26 cellular contexts compared by ENCODE assay signal in the genomic region with DNA sequence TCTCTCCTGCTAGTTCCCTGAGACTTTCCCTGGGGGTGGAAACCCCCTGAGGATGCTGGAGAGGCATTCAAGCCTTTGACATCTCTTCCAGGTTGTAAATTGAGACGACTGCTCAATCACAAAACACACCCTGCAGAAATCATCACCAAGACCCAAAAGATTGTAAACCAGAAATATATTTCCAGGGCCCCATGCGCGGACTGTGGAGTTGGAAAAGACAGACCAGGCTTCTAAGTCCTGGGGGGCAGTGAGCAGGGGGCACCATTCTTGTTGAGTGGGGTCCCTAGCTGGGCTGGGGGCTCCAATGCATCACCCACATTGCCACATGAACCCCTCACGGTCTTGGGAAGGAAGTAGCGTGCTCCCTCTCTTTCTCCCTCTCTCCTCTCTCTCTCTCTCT.
DNase-seq lines count a peak whose midpoint lies in the region; ATAC-seq, FAIRE-seq and TF ChIP-seq lines count a peak whose summit lies in the region.
"Had no signal": no experiment of that assay in that cellular context is flagged by ENCODE, and none has a peak within 500 bp of the region (broad histone marks: within the 10 kb centered on the region; RNA-seq: fewer than 3 reads in every experiment).

No MANE protein-coding gene starts in this region.

- H3K23ac ChIP-seq in H1 (ENCODE audit: insufficient read length), result no peak overlapping the region

- TF ChIP-seq CTCF in H1 (IDR thresholded peaks at IDR 0.05; ENCODE audit: control extremely low read depth in 1 of 3, insufficient read depth in 1 of 3, low read depth in 1 of 3, low read length in 3 of 3) (no peak), osteocyte (IDR thresholded peaks at IDR 0.05) (no peak), type B pancreatic cell (conservative IDR thresholded peaks at IDR 0.05) (no peak), tibial nerve (IDR thresholded peaks at IDR 0.05) (no peak)

- H3K14ac ChIP-seq in H1 (ENCODE audit: insufficient read length), result no peak overlapping the region

- H3K4me3 Mint-ChIP-seq in osteocyte (ENCODE audit: unreplicated experiment) (no peak overlapping the region), type B pancreatic cell (no peak overlapping the region)
- H3K4me3 Mint-ChIP-seq: CD4-positive, CD25-positive, alpha-beta regulatory T cell; H9; HFFc6; IgD-negative memory B cell had no signal

- H4K5ac ChIP-seq in H1 (ENCODE audit: insufficient read length, low read depth, low read length), result no peak overlapping the region

- no peak overlapping the region; the same call in 1 of the 2 replicates for H3K18ac ChIP-seq in H1 (ENCODE audit: extremely low read depth, low read length)

- no peaks in the 10 kb centered on the region for H3K79me2 ChIP-seq in H1 (ENCODE audit: control insufficient read depth in 1 of 2, insufficient read depth in 2 of 2, low read length in 2 of 2)

- H3K4me3 ChIP-seq in H1 (ENCODE audit: extremely low read depth in 1 of 4, insufficient read depth in 2 of 4, low read depth in 3 of 4, low read length in 4 of 4) (no peak overlapping the region), tibial nerve (no peak overlapping the region)
- H3K4me3 ChIP-seq: Peyer's patch, SK-N-MC had no signal

- CTCF ChIA-PET in H1 (lab: Charles Lee; ENCODE audit: partially characterized antibody), result interaction anchor here (0.6 to 2.3 kb wide), 5 partner anchors 18 to 724 kb away, joined by 3 to 24 read pairs (median 5); no protein-coding TSS in a partner anchor

- no peak overlapping the region for H3K27ac ChIP-seq in H1 (ENCODE audit: low read depth, low read length)
- no peak overlapping the region for H3K27ac ChIP-seq in tibial nerve
- H3K27ac ChIP-seq: KMS-11, Peyer's patch, SK-N-MC had no signal

- H3K9ac ChIP-seq in H1 (replicated peaks in 1 of 4; ENCODE audit: extremely low read depth in 1 of 4, low read depth in 3 of 4, low read length in 3 of 4), result no peak overlapping the region
- H3K9ac ChIP-seq: KMS-11 had no signal

- H4K8ac ChIP-seq in H1 (ENCODE audit: extremely low read depth, insufficient read depth, low read length), result no peak overlapping the region; the same call in 1 of the 2 replicates

- H3K4ac ChIP-seq in H1 (replicated peaks; ENCODE audit: insufficient read length, low read depth, low read length), result no peak overlapping the region

- H2AFZ ChIP-seq in H1 (ENCODE audit: low read length), result no peak overlapping the region

- no peaks in the 10 kb centered on the region for H3K23me2 ChIP-seq in H1 (ENCODE audit: low read depth, low read length)

- no peak overlapping the region for H3K4me2 ChIP-seq in H1 (ENCODE audit: insufficient read depth in 1 of 2, low read depth in 2 of 2, low read length in 2 of 2)
- H3K4me2 ChIP-seq: KMS-11 had no signal

- H3K79me1 ChIP-seq in H1 (ENCODE audit: low read depth, low read length), result no peaks in the 10 kb centered on the region

- no peak overlapping the region for H2AK5ac ChIP-seq in H1 (ENCODE audit: low read depth, low read length)

- no peaks in the 10 kb centered on the region; a peak in 1 of 7 replicates for H3K27me3 ChIP-seq in H1 (replicated peaks in 1 of 4; ENCODE audit: control insufficient read depth in 3 of 4, extremely low read depth in 1 of 4, insufficient read depth in 3 of 4, low read length in 3 of 4)
- H3K27me3 ChIP-seq in tibial nerve, result no peaks in the 10 kb centered on the region
- H3K27me3 ChIP-seq: BE2C, Peyer's patch had no signal

- TF ChIP-seq POLR2A in H1 (IDR thresholded peaks at IDR 0.05; ENCODE audit: control extremely low read depth in 1 of 2, low read depth in 2 of 2, low read length in 2 of 2), result no peak
- no peak for TF ChIP-seq POLR2A in GM18505 (IDR thresholded peaks at IDR 0.05; ENCODE audit: borderline replicate concordance, extremely low read depth, insufficient read depth, insufficient read length)
- TF ChIP-seq POLR2A in tibial nerve (IDR thresholded peaks at IDR 0.05), result no peak

- TF ChIP-seq RAD21 in H1 (IDR thresholded peaks at IDR 0.05 in 1 of 2, conservative IDR thresholded peaks at IDR 0.05 in 1 of 2; ENCODE audit: low read depth in 2 of 2, low read length in 2 of 2), result no peak

- H3K27me3 Mint-ChIP-seq in osteocyte (ENCODE audit: unreplicated experiment) (peaks cover 13% of the 10 kb centered on the region), type B pancreatic cell (peaks cover 19% of the 10 kb centered on the region)
- H3K27me3 Mint-ChIP-seq: CD4-positive, CD25-positive, alpha-beta regulatory T cell had no signal

- peaks cover 0 to 5% of the 10 kb centered on the region in 2 experiments; a peak in 1 of 4 replicates for H3K9me3 ChIP-seq in H1 (ENCODE audit: insufficient read depth in 2 of 2, low read depth in 1 of 2, low read length in 1 of 2)
- peaks cover 0 to 22% (median 2%) of the 10 kb centered on the region in 4 donors for H3K9me3 ChIP-seq in tibial nerve
- H3K9me3 ChIP-seq: BE2C, Peyer's patch had no signal

- H3K9me3 Mint-ChIP-seq in osteocyte (ENCODE audit: unreplicated experiment), result no peaks in the 10 kb centered on the region
- H3K9me3 Mint-ChIP-seq in type B pancreatic cell, result no peaks in the 10 kb centered on the region
- H3K9me3 Mint-ChIP-seq: CD4-positive, CD25-positive, alpha-beta regulatory T cell; H9 had no signal

- H2BK120ac ChIP-seq in H1 (replicated peaks; ENCODE audit: low read depth, low read length), result no peak overlapping the region

- H3K4me1 Mint-ChIP-seq in osteocyte (ENCODE audit: unreplicated experiment), result no peaks in the 10 kb centered on the region
- peaks cover 7% of the 10 kb centered on the region for H3K4me1 Mint-ChIP-seq in type B pancreatic cell (ENCODE audit: unreplicated experiment)
- H3K4me1 Mint-ChIP-seq: CD4-positive, CD25-positive, alpha-beta regulatory T cell; IgD-negative memory B cell had no signal

- H4K91ac ChIP-seq in H1 (replicated peaks; ENCODE audit: insufficient read length, low read length), result no peak overlapping the region

- no peaks in the 10 kb centered on the region for H4K20me1 ChIP-seq in H1 (replicated peaks in 1 of 2; ENCODE audit: control insufficient read depth in 1 of 2, insufficient read depth in 2 of 2, low read length in 2 of 2)

- H2BK15ac ChIP-seq in H1 (ENCODE audit: low read length), result no peak overlapping the region

- DNase-seq in activated effector memory CD4-positive, alpha-beta T cell treated with anti-CD3 and anti-CD28 coated beads, Interleukin-2, amount 50 U/mL, for 16 hours, result peak; percentile 14
- DNase-seq in activated effector memory CD4-positive, alpha-beta T cell treated with Interleukin-2 at 50 U/mL for 16 hours, result no peak
- DNase-seq in H1 (ENCODE audit: low read depth in 1 of 2, low spot score in 2 of 2) (no peak), osteocyte (ENCODE audit: extremely low spot score, unreplicated experiment) (peak; percentile 63), type B pancreatic cell (ENCODE audit: extremely low spot score, unreplicated experiment) (peak; percentile 34), tibial nerve (ENCODE audit: low spot score in 2 of 2) (no peak), CD1c-positive myeloid dendritic cell (ENCODE audit: extremely low spot score) (no peak)
- DNase-seq: 8988T; ACHN; BE2C; CD4-positive, CD25-positive, alpha-beta regulatory T cell; DMS153; DND-41; HFFc6; MM.1S; NCI-H2029; NCI-H69; OCI-M1; Peyer's patch; SHP77 treated with DMSO at 0.1 percent for 48 hours had no signal

- H2BK12ac ChIP-seq in H1 (ENCODE audit: low read depth, low read length), result no peak overlapping the region

- no peak overlapping the region for H3K27ac Mint-ChIP-seq in osteocyte (ENCODE audit: unreplicated experiment)
- H3K27ac Mint-ChIP-seq in type B pancreatic cell, result no peak overlapping the region
- H3K27ac Mint-ChIP-seq: CD4-positive, CD25-positive, alpha-beta regulatory T cell; HFFc6; IgD-negative memory B cell had no signal

- POLR2A ChIA-PET in H1 (lab: Charles Lee; ENCODE audit: partially characterized antibody), result no interaction called here

- peak overlapping the region; percentile 15; the same call in 1 of the 2 replicates for H2BK20ac ChIP-seq in H1 (ENCODE audit: low read length)

- TF ChIP-seq EP300 in H1 (IDR thresholded peaks at IDR 0.05; ENCODE audit: borderline replicate concordance in 1 of 2, low read depth in 2 of 2, low read length in 2 of 2) (no peak), tibial nerve (IDR thresholded peaks at IDR 0.05) (no peak)

- 88% methylated on average over 5 of the region's 5 CpGs; no CpG with 5 or more reads in 1 of the 2 experiments for WGBS in H1 (ENCODE audit: extremely low coverage in 1 of 2, insufficient coverage in 1 of 2, insufficient read length in 1 of 2, insufficient replicate concordance in 2 of 2, low coverage in 1 of 2, low lambda C conversion rate in 2 of 2, missing lambda C conversion rate in 1 of 2), 2 experiments
- WGBS in tibial nerve, 2 donors, result 61 to 72% methylated on average over 5 of the region's 5 CpGs

- H2BK5ac ChIP-seq in H1 (ENCODE audit: low read depth, low read length), result no peak overlapping the region

- peaks cover 0 to 3% (median 0%) of the 10 kb centered on the region in 4 experiments; a peak in 1 of 8 replicates for H3K36me3 ChIP-seq in H1 (ENCODE audit: control insufficient read depth in 2 of 4, insufficient read depth in 4 of 4, low read length in 3 of 4)
- H3K36me3 ChIP-seq in tibial nerve, result no peaks in the 10 kb centered on the region
- H3K36me3 ChIP-seq: Peyer's patch had no signal

- H3K4me1 ChIP-seq in H1 (replicated peaks in 1 of 4; ENCODE audit: control insufficient read depth in 3 of 4, insufficient read depth in 4 of 4, low read length in 3 of 4) (peaks cover 5 to 17% (median 10%) of the 10 kb centered on the region in 4 experiments), tibial nerve (no peaks in the 10 kb centered on the region)
- H3K4me1 ChIP-seq: Peyer's patch had no signal

- no peak for ATAC-seq in GM18505 (IDR thresholded peaks at IDR 0.05; ENCODE audit: unreplicated experiment)

- FAIRE-seq in H1 (lab: Jason Lieb, UNC), result no peak
- FAIRE-seq: GM18507 had no signal

- H3K36me3 Mint-ChIP-seq in osteocyte (ENCODE audit: unreplicated experiment) (no peaks in the 10 kb centered on the region), type B pancreatic cell (no peaks in the 10 kb centered on the region)
- H3K36me3 Mint-ChIP-seq: CD4-positive, CD25-positive, alpha-beta regulatory T cell had no signal

- no peak overlapping the region for H3K56ac ChIP-seq in H1 (replicated peaks; ENCODE audit: insufficient read length, low read depth, low read length)

TF ChIP-seq in H1, 55 proteins besides CTCF, POLR2A, EP300 and RAD21 (continues in another document):
- TF ChIP-seq JUN (IDR thresholded peaks at IDR 0.05; ENCODE audit: low read depth, low read length), result no peak
- no peak for TF ChIP-seq CTBP2 (IDR thresholded peaks at IDR 0.05; ENCODE audit: borderline replicate concordance, insufficient read depth, insufficient read length, low read length)
- TF ChIP-seq KDM1A (IDR thresholded peaks at IDR 0.05; ENCODE audit: borderline replicate concordance, low read length), result no peak
- TF ChIP-seq EZH2 (IDR thresholded peaks at IDR 0.05; ENCODE audit: low read depth, low read length, severe bottlenecking), result no peak
- no peak for TF ChIP-seq SIN3A (conservative IDR thresholded peaks at IDR 0.05 in 1 of 2, IDR thresholded peaks at IDR 0.05 in 1 of 2; ENCODE audit: low read depth in 1 of 2, low read length in 2 of 2)
- TF ChIP-seq SAP30 (IDR thresholded peaks at IDR 0.05; ENCODE audit: insufficient read depth, insufficient replicate concordance, low read length), result no peak

Comparison
In these comparisons a context has a peak if more than half of its experiments do, and no peak if none do; other contexts are left out.
1. DNase-seq: peak in activated effector memory CD4-positive, alpha-beta T cell treated with anti-CD3 and anti-CD28 coated beads, Interleukin-2, amount 50 U/mL, for 16 hours (single experiment), osteocyte (single experiment) and type B pancreatic cell (single experiment); none in activated effector memory CD4-positive, alpha-beta T cell treated with Interleukin-2 at 50 U/mL for 16 hours (single experiment), H1 (0 of 2), tibial nerve (0 of 2) and CD1c-positive myeloid dendritic cell (single experiment).